Comparison of ENCODE assay signal across 17 cellular contexts in genomic region chr9:81596671-81597426, GRCh38.
DNase-seq lines count a peak whose midpoint lies in the region; ATAC-seq and TF ChIP-seq lines count a peak whose summit lies in the region.
"Had no signal": no experiment of that assay in that cellular context is flagged by ENCODE, and none has a peak within 500 bp of the region (broad histone marks: within the 10 kb centered on the region; RNA-seq: fewer than 3 reads in every experiment).

No MANE protein-coding gene starts in this region.

- no peaks in the 10 kb centered on the region for H3K27me3 Mint-ChIP-seq in CD8-positive, alpha-beta memory T cell
- H3K27me3 Mint-ChIP-seq in endothelial cell (ENCODE audit: unreplicated experiment) (peaks cover 16% of the 10 kb centered on the region), neural crest cell (ENCODE audit: low read depth) (no peaks in the 10 kb centered on the region)
- H3K27me3 Mint-ChIP-seq in activated naive CD4-positive, alpha-beta T cell treated with anti-CD3 and anti-CD28 coated beads, Interleukin-2, amount 10 ng/mL, durations not matched to agents 7 days and 5 days, result peaks cover 6% of the 10 kb centered on the region

- POLR2A ChIA-PET in CD8-positive, alpha-beta memory T cell (lab: Charles Lee), result interaction anchor here (0.5 kb wide), 1 partner anchor 87 kb away, joined by 3 read pairs; no protein-coding TSS in a partner anchor

- H3K4me3 Mint-ChIP-seq in CD8-positive, alpha-beta memory T cell, result peak overlapping the region in 6 of 7 donors; percentile 38 to 78 (median 62)
- H3K4me3 Mint-ChIP-seq in endothelial cell (ENCODE audit: unreplicated experiment) (peak overlapping the region; percentile 60), neural crest cell (no peak overlapping the region)
- no peak overlapping the region for H3K4me3 Mint-ChIP-seq in activated naive CD4-positive, alpha-beta T cell treated with anti-CD3 and anti-CD28 coated beads, Interleukin-2, amount 10 ng/mL, durations not matched to agents 7 days and 5 days

- CTCF ChIA-PET in CD8-positive, alpha-beta memory T cell (lab: Charles Lee), result no interaction called here
- CTCF ChIA-PET in activated naive CD4-positive, alpha-beta T cell treated with anti-CD3 and anti-CD28 coated beads, Interleukin-2, amount 10 ng/mL, durations not matched to agents 7 days and 5 days (lab: Charles Lee), result no interaction called here

- no peak overlapping the region for H3K27ac ChIP-seq in CD8-positive, alpha-beta memory T cell (ENCODE audit: low read depth, low read length)
- H3K27ac ChIP-seq: vagina had no signal

- H3K4me1 Mint-ChIP-seq in CD8-positive, alpha-beta memory T cell, result peaks cover 0 to 23% (median 17%) of the 10 kb centered on the region in 3 donors
- H3K4me1 Mint-ChIP-seq in endothelial cell (ENCODE audit: unreplicated experiment), result peaks cover 93% of the 10 kb centered on the region
- H3K4me1 Mint-ChIP-seq in neural crest cell, result peaks cover 38% of the 10 kb centered on the region
- peaks cover 2% of the 10 kb centered on the region for H3K4me1 Mint-ChIP-seq in activated naive CD4-positive, alpha-beta T cell treated with anti-CD3 and anti-CD28 coated beads, Interleukin-2, amount 10 ng/mL, durations not matched to agents 7 days and 5 days

- ATAC-seq in esophagus mucosa (no peak), HG02610 (IDR thresholded peaks at IDR 0.05; ENCODE audit: unreplicated experiment) (no peak)
- ATAC-seq: activated naive CD4-positive, alpha-beta T cell treated with anti-CD3 and anti-CD28 coated beads, Interleukin-2, amount 50 U/mL, for 72 hours; GM12878; mucosa of descending colon had no signal

- H3K9me3 ChIP-seq in CD8-positive, alpha-beta memory T cell (ENCODE audit: low read length), result no peaks in the 10 kb centered on the region
- H3K9me3 ChIP-seq: esophagus squamous epithelium, HAP-1, mucosa of descending colon, vagina had no signal

- H3K36me3 Mint-ChIP-seq in CD8-positive, alpha-beta memory T cell, result peaks cover 0 to 4% (median 0%) of the 10 kb centered on the region in 3 donors
- H3K36me3 Mint-ChIP-seq in endothelial cell (ENCODE audit: low read depth, unreplicated experiment) (peaks cover 33% of the 10 kb centered on the region), neural crest cell (ENCODE audit: low read depth) (peaks cover 37% of the 10 kb centered on the region)
- no peaks in the 10 kb centered on the region for H3K36me3 Mint-ChIP-seq in activated naive CD4-positive, alpha-beta T cell treated with anti-CD3 and anti-CD28 coated beads, Interleukin-2, amount 10 ng/mL, durations not matched to agents 7 days and 5 days

- no peaks in the 10 kb centered on the region for H3K4me1 ChIP-seq in CD8-positive, alpha-beta memory T cell (ENCODE audit: insufficient read depth, low read length)
- H3K4me1 ChIP-seq: HAP-1 had no signal

- TF ChIP-seq CTCF in endothelial cell (IDR thresholded peaks at IDR 0.05; ENCODE audit: unreplicated experiment), result no peak
- no peak for TF ChIP-seq CTCF in neural crest cell (conservative IDR thresholded peaks at IDR 0.05)

- no peak overlapping the region for H3K4me3 ChIP-seq in CD8-positive, alpha-beta memory T cell (ENCODE audit: low read length)
- H3K4me3 ChIP-seq: esophagus squamous epithelium, GM12878, HAP-1, mucosa of descending colon, vagina had no signal

- H3K27me3 ChIP-seq in CD8-positive, alpha-beta memory T cell (ENCODE audit: insufficient read depth, low read length, poor library complexity, severe bottlenecking), result no peaks in the 10 kb centered on the region
- H3K27me3 ChIP-seq: esophagus squamous epithelium, vagina had no signal

- peak in 2 of 5 donors; percentile 2 to 49 for DNase-seq in CD8-positive, alpha-beta memory T cell
- peak; percentile 54 for DNase-seq in LHCN-M2 (ENCODE audit: low read depth)
- no peak for DNase-seq in endothelial cell (ENCODE audit: low spot score)
- no peak for DNase-seq in neural crest cell (ENCODE audit: low read depth, low spot score)
- DNase-seq in activated naive CD4-positive, alpha-beta T cell treated with anti-CD3 and anti-CD28 coated beads, Interleukin-2, amount 10 ng/mL, durations not matched to agents 7 days and 5 days, result no peak
- no peak for DNase-seq in NCI-H1417 treated with DMSO at 0.1 percent for 48 hours (lab: John Stamatoyannopoulos, UW)
- DNase-seq: AML-193, esophagus squamous epithelium, MM.1S, mucosa of descending colon, NCI-H2107 had no signal

- no peaks in the 10 kb centered on the region for H3K36me3 ChIP-seq in CD8-positive, alpha-beta memory T cell (ENCODE audit: insufficient read depth, low read length)
- H3K36me3 ChIP-seq: HAP-1 had no signal

- peaks cover 0 to 2% (median 0%) of the 10 kb centered on the region in 5 donors for H3K9me3 Mint-ChIP-seq in CD8-positive, alpha-beta memory T cell
- H3K9me3 Mint-ChIP-seq in endothelial cell (ENCODE audit: unreplicated experiment) (no peaks in the 10 kb centered on the region), neural crest cell (no peaks in the 10 kb centered on the region)
- H3K9me3 Mint-ChIP-seq in activated naive CD4-positive, alpha-beta T cell treated with anti-CD3 and anti-CD28 coated beads, Interleukin-2, amount 10 ng/mL, durations not matched to agents 7 days and 5 days, result no peaks in the 10 kb centered on the region

- peak overlapping the region in 7 of 8 donors; percentile 12 to 88 (median 73) for H3K27ac Mint-ChIP-seq in CD8-positive, alpha-beta memory T cell
- H3K27ac Mint-ChIP-seq in endothelial cell (ENCODE audit: unreplicated experiment), result peak overlapping the region; percentile 90
- H3K27ac Mint-ChIP-seq in neural crest cell (ENCODE audit: unreplicated experiment), result peak overlapping the region; percentile 69
- no peak overlapping the region for H3K27ac Mint-ChIP-seq in activated naive CD4-positive, alpha-beta T cell treated with anti-CD3 and anti-CD28 coated beads, Interleukin-2, amount 10 ng/mL, durations not matched to agents 7 days and 5 days
- H3K27ac Mint-ChIP-seq: activated naive CD4-positive, alpha-beta T cell treated with anti-CD3 and anti-CD28 coated beads, Interleukin-2, amount 50 U/mL, for 72 hours had no signal

Comparison
In these comparisons a context has a peak if more than half of its experiments do, and no peak if none do; other contexts are left out.
1. H3K4me3 Mint-ChIP-seq: peak in CD8-positive, alpha-beta memory T cell (6 of 7) and endothelial cell (single experiment); none in neural crest cell (single experiment) and activated naive CD4-positive, alpha-beta T cell treated with anti-CD3 and anti-CD28 coated beads, Interleukin-2, amount 10 ng/mL, durations not matched to agents 7 days and 5 days (single experiment).